In the genomic region with DNA sequence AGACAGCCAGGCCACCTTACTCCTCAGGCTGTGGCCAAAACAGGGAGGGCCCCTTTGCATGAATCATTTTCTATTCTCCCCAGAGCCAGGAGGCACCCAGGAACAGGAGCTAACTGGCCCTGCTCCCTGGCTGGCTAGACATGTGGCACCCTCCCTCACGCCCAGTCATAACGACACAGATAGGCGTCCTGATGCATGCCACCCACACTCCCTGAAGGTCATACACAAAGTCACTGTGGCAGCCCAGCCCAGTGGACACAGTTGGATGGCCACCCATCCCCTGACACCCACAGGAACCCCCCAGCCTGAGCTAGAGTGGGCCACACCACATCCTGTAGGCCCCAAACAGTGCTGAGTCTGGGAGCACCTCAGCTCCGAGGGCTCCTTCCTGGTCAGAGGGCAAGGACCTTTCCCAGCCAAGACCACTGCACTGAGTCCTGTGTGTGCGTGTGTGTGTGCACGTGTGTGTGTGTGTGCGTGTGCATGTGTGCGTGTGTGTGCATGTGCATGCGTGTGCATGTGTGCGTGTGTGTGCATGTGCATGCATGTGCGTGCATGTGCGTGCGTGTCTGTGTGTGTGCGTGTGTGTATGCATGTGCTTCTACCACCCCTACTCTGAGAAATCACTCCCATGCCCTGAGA, we compare ENCODE assay signal across 8 cellular contexts. TPM values are rescaled to one million over a fixed set of nuclear protein-coding genes. Genes with fewer than 3 reads are reported as not detected.
A peak's percentile ranks its signal among the peaks of the same experiment; 100 is the strongest.
DNase-seq lines count a peak whose midpoint lies in the region; ATAC-seq and TF ChIP-seq lines count a peak whose summit lies in the region.

No MANE protein-coding gene starts in this region.

- TF ChIP-seq POLR2A in heart left ventricle (IDR thresholded peaks at IDR 0.05) = no peak

- no peaks in the 10 kb centered on the region for H3K27me3 ChIP-seq in heart left ventricle
- no peaks in the 10 kb centered on the region for H3K27me3 ChIP-seq in upper lobe of right lung

- H3K4me1 ChIP-seq in heart left ventricle = peaks cover 6 to 94% (median 70%) of the 10 kb centered on the region in 12 donors
- H3K4me1 ChIP-seq in upper lobe of right lung = peaks cover 42% of the 10 kb centered on the region

- intact Hi-C loops in heart left ventricle (cut with DNase I) = no loop called here
- intact Hi-C loops in upper lobe of right lung (cut with DNase I) = no loop called here

- ATAC-seq in GM19463 (IDR thresholded peaks at IDR 0.05; ENCODE audit: unreplicated experiment) = peak; percentile 83
- peak; percentile 21 to 57 (median 41) for ATAC-seq in heart left ventricle
- no peak for ATAC-seq in upper lobe of right lung

- TF ChIP-seq CTCF in C4-2B (conservative IDR thresholded peaks at IDR 0.05) (no peak), heart left ventricle (IDR thresholded peaks at IDR 0.05) (no peak), upper lobe of right lung (IDR thresholded peaks at IDR 0.05) (no peak)

- H3K36me3 ChIP-seq in heart left ventricle = peaks cover 0 to 8% (median 0%) of the 10 kb centered on the region in 9 donors
- H3K36me3 ChIP-seq in upper lobe of right lung = no peaks in the 10 kb centered on the region

- H3K9me3 ChIP-seq in heart left ventricle = no peaks in the 10 kb centered on the region
- no peaks in the 10 kb centered on the region for H3K9me3 ChIP-seq in upper lobe of right lung

- H3K4me3 ChIP-seq in heart left ventricle (no peak overlapping the region), upper lobe of right lung (no peak overlapping the region)

- WGBS in heart left ventricle, 4 donors = 64 to 79% (median 73%) methylated on average over 13 to 14 of the region's 14 CpGs

- peak overlapping the region; percentile 68 for H3K27ac ChIP-seq in C4-2B
- H3K27ac ChIP-seq in heart left ventricle = peak overlapping the region; percentile 65 to 94 (median 82)
- H3K27ac ChIP-seq in upper lobe of right lung = peak overlapping the region; percentile 70

- DNase-seq in HPDE6-E6E7 (ENCODE audit: extremely low spot score) (peak; percentile 76), heart left ventricle (peak in 4 of 5 donors; percentile 52 to 70 (median 62)), upper lobe of right lung (no peak), NCI-H187 (lab: John Stamatoyannopoulos, UW) (no peak), DMS153 treated with DMSO at 0.1 percent for 48 hours (lab: John Stamatoyannopoulos, UW; ENCODE audit: unreplicated experiment) (no peak), Ammon's horn (ENCODE audit: low spot score) (no peak)

RNA-seq across cellular contexts. Expression of a gene that starts 21.6 kb away (rescaled TPM):
- total RNA-seq in heart left ventricle (10 to 100 TPM; 26.2 to 47.2 (median 41.1) TPM), upper lobe of right lung (40.3 TPM)
- polyA plus RNA-seq in heart left ventricle = 10 to 100 TPM; 37.7 to 40.1 TPM

RNA-seq across cellular contexts. Expression of a gene that starts 33.4 kb away (rescaled TPM):
- total RNA-seq in heart left ventricle (not detected), upper lobe of right lung (1,050 TPM)
- polyA plus RNA-seq in heart left ventricle = 1 to 10 TPM in 1 of 2 donors, not detected in 1; 1.1 TPM

Comparison
In these comparisons a context has a peak if more than half of its experiments do, and no peak if none do; other contexts are left out.
1. DNase-seq: peak in HPDE6-E6E7 (single experiment) and heart left ventricle (4 of 5); none in upper lobe of right lung (single experiment), NCI-H187 (0 of 2), DMS153 treated with DMSO at 0.1 percent for 48 hours (single experiment) and Ammon's horn (single experiment).
2. RNA of a gene that starts 33.4 kb away (total RNA-seq): 1,050 TPM in upper lobe of right lung (single experiment); not detected in heart left ventricle; every median in the first group is over 1,000 times any median in the second.
3. Peak in every context shown above with its lines, with median percentiles within 50 percentile points of each other: H3K27ac ChIP-seq.